21 cellular contexts compared by ENCODE assay signal in the genomic region with DNA sequence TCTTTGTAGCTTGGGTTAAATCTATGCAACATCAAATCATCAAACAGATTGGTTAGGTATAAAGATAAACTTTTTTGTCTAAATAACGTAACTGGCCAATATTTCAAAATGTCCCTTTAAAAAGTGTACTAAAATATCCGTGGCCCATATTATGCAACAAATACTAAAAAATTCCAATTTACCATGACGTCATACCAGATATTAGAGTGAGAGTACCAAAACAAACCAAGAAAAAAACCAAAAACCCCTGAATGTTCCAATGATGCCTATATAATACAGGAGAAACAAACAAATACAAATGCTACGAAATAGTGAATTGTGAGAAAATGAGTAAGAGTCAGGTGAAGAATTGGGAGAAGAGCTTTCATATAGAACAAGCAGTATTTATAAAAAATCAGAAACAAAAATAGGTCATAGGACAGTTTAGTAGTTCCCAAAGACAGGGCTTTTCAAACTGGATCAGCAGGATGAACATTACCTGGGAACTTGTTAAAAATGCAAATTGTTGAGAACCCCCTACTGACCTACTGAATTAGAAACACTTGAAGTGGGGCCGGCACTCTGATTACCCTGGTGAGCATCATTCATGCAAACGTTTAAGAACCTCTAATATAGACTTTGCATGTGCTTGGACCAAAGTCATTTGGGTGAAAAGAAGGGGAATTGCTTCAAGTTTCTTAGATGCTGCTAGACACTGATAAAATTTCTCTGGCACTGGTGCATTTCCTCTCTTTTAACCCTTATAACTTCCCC.
"Had no signal": no experiment of that assay in that cellular context is flagged by ENCODE, and none has a peak within 500 bp of the region (broad histone marks: within the 10 kb centered on the region; RNA-seq: fewer than 3 reads in every experiment).

No MANE protein-coding gene starts in this region.

- H3K9me3 Mint-ChIP-seq: dendritic cell treated with granulocyte-macrophage colony-stimulating factor and Interleukin-4, amounts not matched to agents 40 ng/mL and 50 ng/mL, for 4 days; type B pancreatic cell had no signal

- H3K27me3 ChIP-seq: esophagus squamous epithelium, gastroesophageal sphincter, pancreas, suprapubic skin, thyroid gland had no signal

- H3K36me3 Mint-ChIP-seq: memory B cell; stimulated activated effector memory CD8-positive, alpha-beta T cell treated with anti-CD3 and anti-CD28 coated beads, Interleukin-12 subunit alpha, Interleukin-12 subunit beta, amount 100 ng/mL, for 72 hours; type B pancreatic cell had no signal

- H3K4me1 Mint-ChIP-seq: memory B cell; stimulated activated effector memory CD8-positive, alpha-beta T cell treated with anti-CD3 and anti-CD28 coated beads, Interleukin-12 subunit alpha, Interleukin-12 subunit beta, amount 100 ng/mL, for 72 hours had no signal

- H3K4me3 ChIP-seq: esophagus squamous epithelium, gastroesophageal sphincter, pancreas, suprapubic skin, thyroid gland had no signal

- H3K4me1 ChIP-seq: esophagus squamous epithelium, gastroesophageal sphincter, pancreas, suprapubic skin, thyroid gland had no signal

- H3K36me3 ChIP-seq: esophagus squamous epithelium, gastroesophageal sphincter, pancreas, suprapubic skin, thyroid gland had no signal

- H3K4me3 Mint-ChIP-seq: dendritic cell treated with granulocyte-macrophage colony-stimulating factor and Interleukin-4, amounts not matched to agents 40 ng/mL and 50 ng/mL, for 4 days; memory B cell; natural killer cell treated with Interleukin-12 subunit alpha and Interleukin-12 subunit beta and Interleukin-15 and Interleukin-18, amount 100 ng/mL, for 72 hours; stimulated activated effector memory CD8-positive, alpha-beta T cell treated with anti-CD3 and anti-CD28 coated beads, Interleukin-12 subunit alpha, Interleukin-12 subunit beta, amount 100 ng/mL, for 72 hours; type B pancreatic cell had no signal

- H3K27ac ChIP-seq: esophagus squamous epithelium, gastroesophageal sphincter, pancreas, suprapubic skin, thyroid gland had no signal

- H3K9me3 ChIP-seq: esophagus squamous epithelium, gastroesophageal sphincter, pancreas, suprapubic skin, thyroid gland had no signal

- H3K27me3 Mint-ChIP-seq: dendritic cell treated with granulocyte-macrophage colony-stimulating factor and Interleukin-4, amounts not matched to agents 40 ng/mL and 50 ng/mL, for 4 days; memory B cell; natural killer cell treated with Interleukin-12 subunit alpha and Interleukin-12 subunit beta and Interleukin-15 and Interleukin-18, amount 100 ng/mL, for 72 hours; progenitor cell of endocrine pancreas had no signal

- H3K27ac Mint-ChIP-seq: dendritic cell treated with granulocyte-macrophage colony-stimulating factor and Interleukin-4, amounts not matched to agents 40 ng/mL and 50 ng/mL, for 4 days; memory B cell; natural killer cell treated with Interleukin-12 subunit alpha and Interleukin-12 subunit beta and Interleukin-15 and Interleukin-18, amount 100 ng/mL, for 72 hours; progenitor cell of endocrine pancreas; stimulated activated effector memory CD8-positive, alpha-beta T cell treated with anti-CD3 and anti-CD28 coated beads, Interleukin-12 subunit alpha, Interleukin-12 subunit beta, amount 100 ng/mL, for 72 hours; type B pancreatic cell had no signal

- ATAC-seq: gastroesophageal sphincter; left lobe of liver; natural killer cell treated with Interleukin-12 subunit alpha and Interleukin-12 subunit beta and Interleukin-15 and Interleukin-18, amount 100 ng/mL, for 72 hours; pancreas; right cardiac atrium; stimulated activated effector memory CD8-positive, alpha-beta T cell treated with anti-CD3 and anti-CD28 coated beads, Interleukin-12 subunit alpha, Interleukin-12 subunit beta, amount 100 ng/mL, for 72 hours; stimulated activated naive CD8-positive, alpha-beta T cell treated with anti-CD3 and anti-CD28 coated beads, Interleukin-15, Interleukin-2, amounts not matched to agents 100 U/mL and 50 U/mL, for 24 hours had no signal

- DNase-seq: esophagus squamous epithelium; foreskin fibroblast; glutamatergic neuron; islet precursor cell; midbrain; occipital lobe; pancreas; right cardiac atrium; stimulated activated CD4-positive, alpha-beta T cell treated with anti-CD3 and anti-CD28 coated beads, Interleukin-4, amount 100 ng/mL, for 1 hour; stimulated activated CD8-positive, alpha-beta memory T cell treated with anti-CD3 and anti-CD28 coated beads, Interleukin-4, amount 100 ng/mL, for 48 hours; stimulated activated naive CD8-positive, alpha-beta T cell treated with anti-CD3 and anti-CD28 coated beads, Interleukin-15, Interleukin-2, amounts not matched to agents 100 U/mL and 50 U/mL, for 24 hours; thyroid gland had no signal
